25 cellular contexts compared by ENCODE assay signal in genomic region chr16:76483510-76483909, GRCh38.
"Had no signal": no experiment of that assay in that cellular context is flagged by ENCODE, and none has a peak within 500 bp of the region (broad histone marks: within the 10 kb centered on the region; RNA-seq: fewer than 3 reads in every experiment).

No MANE protein-coding gene starts in this region.

- H3K27ac ChIP-seq: heart right ventricle, skin epidermis, stomach, testis, transverse colon, VCaP had no signal

- H3K4me2 ChIP-seq: SK-N-SH had no signal

- H3K9ac ChIP-seq: SK-N-SH had no signal

- H3K4me3 ChIP-seq: heart right ventricle, skin epidermis, stomach, testis, transverse colon had no signal

- H3K9me3 ChIP-seq: heart right ventricle, SK-N-SH, stomach, testis, transverse colon had no signal

- DNase-seq: activated CD4-positive, alpha-beta memory T cell treated with anti-CD3 and anti-CD28 coated beads, Interleukin-2, amount 10 ng/mL, durations not matched to agents 7 days and 5 days; activated CD4-positive, alpha-beta T cell treated with anti-CD3 and anti-CD28 coated beads for 1 hour; activated CD4-positive, alpha-beta T cell treated with anti-CD3 and anti-CD28 coated beads, Interleukin-2, amount 10 ng/mL, durations not matched to agents 7 days and 5 days; activated T-cell treated with anti-CD3 and anti-CD28 coated beads, Interleukin-2, amount 50 U/mL, for 4 hours; cortex of kidney; foreskin fibroblast; heart right ventricle; left cardiac atrium; left ventricle myocardium superior; natural killer cell; retina; SK-N-SH; stimulated activated CD4-positive, alpha-beta T cell treated with anti-CD3 and anti-CD28 coated beads, Interleukin-12 subunit alpha, Interleukin-12 subunit beta, amount 100 ng/mL, for 4 hours; stimulated activated CD4-positive, alpha-beta T cell treated with anti-CD3 and anti-CD28 coated beads, Interleukin-4, amount 100 ng/mL, for 24 hours; stomach; SW 1271; T-helper 9 cell; testis; transverse colon had no signal

- H3K9me2 ChIP-seq: SK-N-SH had no signal

- H3K27me3 ChIP-seq: heart right ventricle, stomach, testis, transverse colon had no signal

- H3K36me3 ChIP-seq: heart right ventricle, stomach, transverse colon had no signal

- ATAC-seq: activated naive CD4-positive, alpha-beta T cell treated with anti-CD3 and anti-CD28 coated beads, Interleukin-2, amount 50 U/mL, for 72 hours; activated T-cell treated with anti-CD3 and anti-CD28 coated beads, Interleukin-2, amount 50 U/mL, for 4 hours; activated T-helper 17 cell treated with anti-CD3 and anti-CD28 coated beads, Interleukin-2, amount 50 U/mL, for 72 hours; esophagus mucosa; heart right ventricle; left cardiac atrium; left ventricle myocardium superior; natural killer cell; stimulated activated effector memory CD8-positive, alpha-beta T cell treated with anti-CD3 and anti-CD28 coated beads, Interleukin-12 subunit alpha, Interleukin-12 subunit beta, amount 100 ng/mL, for 72 hours had no signal

- H3K4me1 ChIP-seq: heart right ventricle, stomach, testis, transverse colon had no signal
